ENCODE assay signal across 19 cellular contexts in genomic region chr2:239209806-239210205, GRCh38.
DNase-seq lines count a peak whose midpoint lies in the region; ATAC-seq and TF ChIP-seq lines count a peak whose summit lies in the region.
"Had no signal": no experiment of that assay in that cellular context is flagged by ENCODE, and none has a peak within 500 bp of the region (broad histone marks: within the 10 kb centered on the region; RNA-seq: fewer than 3 reads in every experiment).

No MANE protein-coding gene starts in this region.

- WGBS in transverse colon (ENCODE audit: low coverage in 1 of 2), 2 donors: 88 to 94% methylated on average over 13 of the region's 13 CpGs
- 95% methylated on average over 13 of the region's 13 CpGs for WGBS in esophagus muscularis mucosa

- H3K4me3 Mint-ChIP-seq in neural crest cell: peak overlapping the region; percentile 68
- H3K4me3 Mint-ChIP-seq: CD8-positive, alpha-beta memory T cell; HFFc6 had no signal

- H3K9me3 Mint-ChIP-seq in neural crest cell: no peaks in the 10 kb centered on the region
- H3K9me3 Mint-ChIP-seq: CD8-positive, alpha-beta memory T cell; HFFc6 had no signal

- H3K27me3 Mint-ChIP-seq in neural crest cell (ENCODE audit: low read depth): no peaks in the 10 kb centered on the region

- no peak overlapping the region for H3K4me3 ChIP-seq in HEK293 (ENCODE audit: low read depth, low read length)
- peak overlapping the region in 4 of 59 donors; percentile 6 to 32 (median 14) for H3K4me3 ChIP-seq in dorsolateral prefrontal cortex
- H3K4me3 ChIP-seq in gastrocnemius medialis: no peak overlapping the region
- H3K4me3 ChIP-seq in transverse colon: no peak overlapping the region
- H3K4me3 ChIP-seq in esophagus muscularis mucosa: no peak overlapping the region
- H3K4me3 ChIP-seq: BLaER1 treated with 17β-estradiol and CSF1 and Interleukin-3, amounts not matched to agents 10 nM and 100 nM had no signal

- H3K36me3 ChIP-seq in HEK293 (ENCODE audit: control insufficient read depth in 2 of 2, insufficient read depth in 1 of 2, low read length in 2 of 2): no peaks in the 10 kb centered on the region
- H3K36me3 ChIP-seq in gastrocnemius medialis: no peaks in the 10 kb centered on the region
- H3K36me3 ChIP-seq in transverse colon: no peaks in the 10 kb centered on the region
- no peaks in the 10 kb centered on the region for H3K36me3 ChIP-seq in esophagus muscularis mucosa

- H3K27me3 ChIP-seq in dorsolateral prefrontal cortex: no peaks in the 10 kb centered on the region
- no peaks in the 10 kb centered on the region for H3K27me3 ChIP-seq in gastrocnemius medialis
- H3K27me3 ChIP-seq in transverse colon: no peaks in the 10 kb centered on the region
- no peaks in the 10 kb centered on the region for H3K27me3 ChIP-seq in esophagus muscularis mucosa
- H3K27me3 ChIP-seq: BLaER1 treated with 17β-estradiol and CSF1 and Interleukin-3, amounts not matched to agents 10 nM and 100 nM had no signal

- H3K9me3 ChIP-seq in HEK293 (ENCODE audit: control insufficient read depth, insufficient read depth, low read depth, low read length) (no peaks in the 10 kb centered on the region), gastrocnemius medialis (no peaks in the 10 kb centered on the region), transverse colon (no peaks in the 10 kb centered on the region), esophagus muscularis mucosa (no peaks in the 10 kb centered on the region)
- H3K9me3 ChIP-seq: BLaER1 treated with 17β-estradiol and CSF1 and Interleukin-3, amounts not matched to agents 10 nM and 100 nM had no signal

- H3K27ac Mint-ChIP-seq in neural crest cell (ENCODE audit: unreplicated experiment): peak overlapping the region; percentile 99
- H3K27ac Mint-ChIP-seq: HFFc6 had no signal

- TF ChIP-seq EP300 in transverse colon (IDR thresholded peaks at IDR 0.05; ENCODE audit: low read depth) (no peak), esophagus muscularis mucosa (IDR thresholded peaks at IDR 0.05) (no peak)

- CTCF ChIA-PET in HEK293 (lab: Yijun Ruan, JAX): interaction anchor here (0.7 kb wide), 1 partner anchor 16 kb away, joined by 3 read pairs; no protein-coding TSS in a partner anchor

- H3K27ac ChIP-seq in HEK293 (ENCODE audit: extremely low read depth, low read depth, low read length) (no peak overlapping the region), dorsolateral prefrontal cortex (peak overlapping the region in 34 of 59 donors; percentile 1 to 85 (median 40)), gastrocnemius medialis (peak overlapping the region; percentile 51 to 85 (median 67)), transverse colon (no peak overlapping the region), esophagus muscularis mucosa (replicated peaks in 1 of 4) (peak overlapping the region in 1 of 4 donors; percentile 78)
- H3K27ac ChIP-seq: BLaER1 treated with 17β-estradiol and CSF1 and Interleukin-3, amounts not matched to agents 10 nM and 100 nM; KMS-11 had no signal

- intact Hi-C loops in dorsolateral prefrontal cortex (cut with DNase I) (no loop called here), gastrocnemius medialis (cut with DNase I; ENCODE audit: low total_unique reads) (no loop called here), transverse colon (cut with DNase I; ENCODE audit: low total_unique reads) (no loop called here), esophagus muscularis mucosa (cut with DNase I) (no loop called here)

- POLR2A ChIA-PET in HEK293 (lab: Yijun Ruan, JAX): interaction anchor here (1.3 kb wide), 1 partner anchor 11 kb away, joined by 3 read pairs; no protein-coding TSS in a partner anchor

- no peak for TF ChIP-seq POLR2A in gastrocnemius medialis (IDR thresholded peaks at IDR 0.05)
- no peak for TF ChIP-seq POLR2A in transverse colon (IDR thresholded peaks at IDR 0.05)
- no peak for TF ChIP-seq POLR2A in esophagus muscularis mucosa (IDR thresholded peaks at IDR 0.05; ENCODE audit: low read depth)

- H3K4me1 ChIP-seq in HEK293 (ENCODE audit: control insufficient read depth, insufficient read depth, low read length): peaks cover 8% of the 10 kb centered on the region; the same call in 1 of the 2 replicates
- peaks cover 79 to 83% of the 10 kb centered on the region in 2 donors for H3K4me1 ChIP-seq in gastrocnemius medialis
- peaks cover 6 to 43% (median 29%) of the 10 kb centered on the region in 4 donors for H3K4me1 ChIP-seq in transverse colon
- peaks cover 35 to 91% (median 75%) of the 10 kb centered on the region in 4 donors for H3K4me1 ChIP-seq in esophagus muscularis mucosa

- DNase-seq in dorsolateral prefrontal cortex: no peak
- no peak for DNase-seq in neural crest cell (ENCODE audit: low read depth, low spot score)
- peak in 1 of 2 donors; percentile 1 for DNase-seq in gastrocnemius medialis
- no peak for DNase-seq in NCI-H1930 (lab: John Stamatoyannopoulos, UW)
- no peak for DNase-seq in transverse colon
- DNase-seq in esophagus muscularis mucosa (ENCODE audit: extremely low spot score): no peak
- DNase-seq: CD8-positive, alpha-beta memory T cell; DMS79; HFFc6; MV-4-11; NCI-H1694 treated with DMSO at 0.1 percent for 48 hours; NCI-H2107; NCI-H2227 treated with DMSO at 0.1 percent for 48 hours; NCI-H510A treated with DMSO at 0.1 percent for 48 hours; PC-3; RPMI8226 had no signal

- TF ChIP-seq CTCF in HEK293 (tag by site-specific recombination; IDR thresholded peaks at IDR 0.05) (no peak), dorsolateral prefrontal cortex (IDR thresholded peaks at IDR 0.05 in 54 of 56, conservative IDR thresholded peaks at IDR 0.05 in 2 of 56; ENCODE audit: low read depth in 1 of 56, partially characterized antibody in 56 of 56) (no peak), neural crest cell (conservative IDR thresholded peaks at IDR 0.05) (no peak), gastrocnemius medialis (IDR thresholded peaks at IDR 0.05 in 4 of 5, conservative IDR thresholded peaks at IDR 0.05 in 1 of 5) (no peak), transverse colon (IDR thresholded peaks at IDR 0.05) (no peak), esophagus muscularis mucosa (IDR thresholded peaks at IDR 0.05) (no peak)

- H3K36me3 Mint-ChIP-seq in neural crest cell (ENCODE audit: low read depth): no peaks in the 10 kb centered on the region

- in situ Hi-C loops in gastrocnemius medialis (cut with MboI; ENCODE audit: low sequenced_read_pairs in 4 of 4): no loop called here
- in situ Hi-C loops in transverse colon (cut with MboI; ENCODE audit: low pct_ligation_motif_present in 1 of 4, low pct_unique_long_range_greater_than_20kb in 1 of 4, low sequenced_read_pairs in 3 of 4): no loop called here

- ATAC-seq in gastrocnemius medialis: no peak
- ATAC-seq: PC-3 had no signal

- H3K4me1 Mint-ChIP-seq in neural crest cell: peaks cover 95% of the 10 kb centered on the region

TF ChIP-seq in HEK293, 187 proteins besides CTCF, POLR2A, EP300 and RAD21:
- TF ChIP-seq ZNF214 (tag by site-specific recombination; IDR thresholded peaks at IDR 0.05; ENCODE audit: borderline replicate concordance): no peak
- TF ChIP-seq EGR2 (tag by site-specific recombination; IDR thresholded peaks at IDR 0.05; ENCODE audit: low read depth): peak; percentile 37; the same call in 1 of the 2 replicates
TF ChIP-seq in HEK293: peak in this region for 1.

Comparison
In these comparisons a context has a peak if more than half of its experiments do, and no peak if none do; other contexts are left out.
1. H3K27ac ChIP-seq: peak in dorsolateral prefrontal cortex (34 of 59) and gastrocnemius medialis (4 of 4); none in HEK293 (single experiment) and transverse colon (0 of 4).